8 cellular contexts compared by ENCODE assay signal in genomic region chr14:32202468-32202865, GRCh38. TPM values are rescaled to one million over a fixed set of nuclear protein-coding genes. Genes with fewer than 3 reads are reported as not detected.
DNase-seq lines count a peak whose midpoint lies in the region; ATAC-seq and TF ChIP-seq lines count a peak whose summit lies in the region.

No MANE protein-coding gene starts in this region.

- no peaks in the 10 kb centered on the region for H3K9me3 Mint-ChIP-seq in activated CD4-positive, alpha-beta memory T cell treated with anti-CD3 and anti-CD28 coated beads for 36 hours

- peak overlapping the region; percentile 98 for H3K27ac Mint-ChIP-seq in activated CD4-positive, alpha-beta memory T cell treated with anti-CD3 and anti-CD28 coated beads for 36 hours

- ATAC-seq in right cardiac atrium (no peak), GM21619 (IDR thresholded peaks at IDR 0.05; ENCODE audit: unreplicated experiment) (no peak)

- H3K4me1 ChIP-seq in BE2C, result peaks cover 1% of the 10 kb centered on the region; the same call in 1 of the 2 replicates
- H3K4me1 ChIP-seq in right cardiac atrium (ENCODE audit: control insufficient read depth, insufficient read depth, low read length), result no peaks in the 10 kb centered on the region

- no peak for TF ChIP-seq CTCF in BE2C (IDR thresholded peaks at IDR 0.05; ENCODE audit: low read depth, low read length)

- H3K27me3 ChIP-seq in BE2C (no peaks in the 10 kb centered on the region), right cardiac atrium (ENCODE audit: control insufficient read depth, insufficient read depth) (no peaks in the 10 kb centered on the region)

- WGBS in right cardiac atrium, result 4% methylated on average over 6 of the region's 6 CpGs

- CTCF ChIA-PET in activated CD4-positive, alpha-beta memory T cell treated with anti-CD3 and anti-CD28 coated beads for 36 hours (lab: Charles Lee), result interaction anchor here (1.2 to 1.4 kb wide), 2 partner anchors 52 to 126 kb away, joined by 4 to 9 read pairs; partner anchors contain the start of gene ARHGAP5

- H3K4me3 Mint-ChIP-seq in activated CD4-positive, alpha-beta memory T cell treated with anti-CD3 and anti-CD28 coated beads for 36 hours, result peak overlapping the region; percentile 89

- peaks cover 2% of the 10 kb centered on the region for H3K36me3 Mint-ChIP-seq in activated CD4-positive, alpha-beta memory T cell treated with anti-CD3 and anti-CD28 coated beads for 36 hours

- POLR2A ChIA-PET in activated CD4-positive, alpha-beta memory T cell treated with anti-CD3 and anti-CD28 coated beads for 36 hours (lab: Charles Lee), result interaction anchor here (2.6 kb wide), 1 partner anchor 126 kb away, joined by 15 read pairs; the partner anchor contains the start of gene ARHGAP5

- H3K4me3 ChIP-seq in BE2C (ENCODE audit: low read depth, low read length) (peak overlapping the region; percentile 67), right cardiac atrium (ENCODE audit: low read length) (peak overlapping the region; percentile 56), skin epidermis (peak overlapping the region; percentile 33 to 74 (median 56))

- H3K27me3 Mint-ChIP-seq in activated CD4-positive, alpha-beta memory T cell treated with anti-CD3 and anti-CD28 coated beads for 36 hours, result peaks cover 2% of the 10 kb centered on the region

- H3K4me1 Mint-ChIP-seq in activated CD4-positive, alpha-beta memory T cell treated with anti-CD3 and anti-CD28 coated beads for 36 hours (ENCODE audit: low read depth), result peaks cover 53% of the 10 kb centered on the region

- intact Hi-C loops in activated CD4-positive, alpha-beta memory T cell treated with anti-CD3 and anti-CD28 coated beads for 36 hours (cut with micrococcal nuclease), result loop anchor here (2.0 to 10.0 kb wide), 6 partner anchors 48 to 1580 kb away; partner anchors contain the start of genes HECTD1, NPAS3 and SCFD1
- intact Hi-C loops in right cardiac atrium (cut with DNase I), result loop anchor here in 3 of 4 donors (2.0 to 10.0 kb wide), 3 partner anchors 125 to 638 kb away; partner anchors contain the start of genes ARHGAP5 (in 2 of the 3) and NUBPL (in 1 of the 3)

- no peaks in the 10 kb centered on the region for H3K36me3 ChIP-seq in BE2C

- peak overlapping the region; percentile 84 for H3K27ac ChIP-seq in right cardiac atrium (ENCODE audit: low read length)
- peak overlapping the region in 12 of 21 experiments; percentile 10 to 93 (median 86) for H3K27ac ChIP-seq in skin epidermis

- H3K9me3 ChIP-seq in BE2C, result no peaks in the 10 kb centered on the region
- no peaks in the 10 kb centered on the region for H3K9me3 ChIP-seq in right cardiac atrium (ENCODE audit: control insufficient read depth, low read length)

- DNase-seq in BE2C (no peak), HS-5 (ENCODE audit: low read depth) (peak; percentile 11), right cardiac atrium (no peak), DMS153 treated with DMSO at 0.1 percent for 48 hours (lab: John Stamatoyannopoulos, UW; ENCODE audit: unreplicated experiment) (no peak), germinal center (ENCODE audit: low spot score) (no peak)
- no peak for DNase-seq in activated CD4-positive, alpha-beta memory T cell treated with anti-CD3 and anti-CD28 coated beads for 36 hours

RNA-seq across cellular contexts. Expression of gene RNU6-8, which starts 0.6 kb away (rescaled TPM):
- not detected for polyA plus RNA-seq in BE2C (2012; ENCODE audit: insufficient read depth, insufficient read length, low read depth)
- total RNA-seq in activated CD4-positive, alpha-beta memory T cell treated with anti-CD3 and anti-CD28 coated beads for 36 hours, result not detected
- total RNA-seq in right cardiac atrium, result not detected
- polyA plus RNA-seq in right cardiac atrium, result not detected

RNA-seq across cellular contexts. Expression of gene RNU6-7, which starts 0.6 kb away (rescaled TPM):
- not detected for polyA plus RNA-seq in BE2C (2012; ENCODE audit: insufficient read depth, insufficient read length, low read depth)
- not detected for total RNA-seq in activated CD4-positive, alpha-beta memory T cell treated with anti-CD3 and anti-CD28 coated beads for 36 hours
- not detected for total RNA-seq in right cardiac atrium
- polyA plus RNA-seq in right cardiac atrium, result not detected
